ENCODE assay signal across 7 cellular contexts in genomic region chr17:20695871-20696270, GRCh38.
DNase-seq lines count a peak whose midpoint lies in the region; FAIRE-seq and TF ChIP-seq lines count a peak whose summit lies in the region.
"Not testable (repeated sequence)": the region's sequence is repeated elsewhere in the genome, so short reads cannot be mapped to it uniquely, and the experiment has no call there.

No MANE protein-coding gene starts in this region.

- not testable (repeated sequence) for H3K27me3 ChIP-seq in bronchial epithelial cell (ENCODE audit: control insufficient read depth, insufficient read depth, low read length); smooth muscle cell (ENCODE audit: low read depth)

- intact Hi-C loops in activated CD4-positive, alpha-beta T cell treated with anti-CD3 and anti-CD28 coated beads, Interleukin-2, amount 10 ng/mL, durations not matched to agents 24 days and 14 days (cut with micrococcal nuclease), result not testable (repeated sequence)

- not testable (repeated sequence) for H3K9me3 ChIP-seq in smooth muscle cell (replicated peaks; ENCODE audit: low read depth)

- not testable (repeated sequence) for H3K4me1 ChIP-seq in smooth muscle cell (ENCODE audit: low read depth)

- H3K27ac Mint-ChIP-seq in activated CD4-positive, alpha-beta T cell treated with anti-CD3 and anti-CD28 coated beads, Interleukin-2, amount 10 ng/mL, durations not matched to agents 24 days and 14 days, result not testable (repeated sequence)
- peak overlapping the region; percentile 46 for H3K27ac Mint-ChIP-seq in activated naive CD8-positive, alpha-beta T cell
- H3K27ac Mint-ChIP-seq in mesothelial cell of epicardium, result peak overlapping the region; percentile 79

- H3K79me2 ChIP-seq in smooth muscle cell (ENCODE audit: low read depth), result not testable (repeated sequence)

- not testable (repeated sequence) for TF ChIP-seq CTCF in bronchial epithelial cell (IDR thresholded peaks at IDR 0.05; ENCODE audit: insufficient read depth, low read length, severe bottlenecking); fibroblast of pulmonary artery (IDR thresholded peaks at IDR 0.05; ENCODE audit: low read length, missing control alignments); mesothelial cell of epicardium (IDR thresholded peaks at IDR 0.05; ENCODE audit: unreplicated experiment); smooth muscle cell (IDR thresholded peaks at IDR 0.05; ENCODE audit: borderline replicate concordance, insufficient read depth, poor library complexity, severe bottlenecking)

- H3F3A ChIP-seq in smooth muscle cell (ENCODE audit: low read depth), result not testable (repeated sequence)

- H4K20me1 ChIP-seq in smooth muscle cell (ENCODE audit: low read depth), result not testable (repeated sequence)

- H3K4me3 ChIP-seq in bronchial epithelial cell (ENCODE audit: low read depth, low read length); fibroblast of pulmonary artery (replicated peaks; ENCODE audit: low read depth, low read length); smooth muscle cell: not testable (repeated sequence)

- FAIRE-seq in bronchial epithelial cell (lab: Jason Lieb, UNC), result peak; percentile 87

- peak overlapping the region; percentile 3 for H3K27ac ChIP-seq in smooth muscle cell (ENCODE audit: low read depth)

- not testable (repeated sequence) for H3K4me3 Mint-ChIP-seq in activated CD4-positive, alpha-beta T cell treated with anti-CD3 and anti-CD28 coated beads, Interleukin-2, amount 10 ng/mL, durations not matched to agents 24 days and 14 days; activated naive CD8-positive, alpha-beta T cell; mesothelial cell of epicardium

- not testable (repeated sequence) for H3K27me3 Mint-ChIP-seq in activated CD4-positive, alpha-beta T cell treated with anti-CD3 and anti-CD28 coated beads, Interleukin-2, amount 10 ng/mL, durations not matched to agents 24 days and 14 days; activated naive CD8-positive, alpha-beta T cell; mesothelial cell of epicardium (ENCODE audit: low read depth)

- 75% methylated on average over 1 of the region's 1 CpG for WGBS in smooth muscle cell (ENCODE audit: low lambda C conversion rate)

- peak overlapping the region; percentile 42 for H3K4me2 ChIP-seq in smooth muscle cell

- H3K4me1 Mint-ChIP-seq in activated CD4-positive, alpha-beta T cell treated with anti-CD3 and anti-CD28 coated beads, Interleukin-2, amount 10 ng/mL, durations not matched to agents 24 days and 14 days, result peaks cover 27% of the 10 kb centered on the region
- peaks cover 37% of the 10 kb centered on the region for H3K4me1 Mint-ChIP-seq in activated naive CD8-positive, alpha-beta T cell (ENCODE audit: low read depth)
- peaks cover 21% of the 10 kb centered on the region for H3K4me1 Mint-ChIP-seq in mesothelial cell of epicardium

- H3K9me3 Mint-ChIP-seq in activated CD4-positive, alpha-beta T cell treated with anti-CD3 and anti-CD28 coated beads, Interleukin-2, amount 10 ng/mL, durations not matched to agents 24 days and 14 days; activated naive CD8-positive, alpha-beta T cell (ENCODE audit: low read depth); mesothelial cell of epicardium: not testable (repeated sequence)

- DNase-seq in RPMI8226 (peak; percentile 28), bronchial epithelial cell (ENCODE audit: low read depth) (peak; percentile 73), fibroblast of pulmonary artery (ENCODE audit: low read depth) (peak; percentile 3)
- peak; percentile 62 for DNase-seq in activated CD4-positive, alpha-beta T cell treated with anti-CD3 and anti-CD28 coated beads, Interleukin-2, amount 10 ng/mL, durations not matched to agents 24 days and 14 days
- not testable (repeated sequence) for DNase-seq in mesothelial cell of epicardium (ENCODE audit: low spot score in 2 of 2, unreplicated experiment in 2 of 2); smooth muscle cell (lab: John Stamatoyannopoulos, UW; ENCODE audit: unreplicated experiment)

- not testable (repeated sequence) for H2AFZ ChIP-seq in smooth muscle cell (ENCODE audit: low read depth)

- not testable (repeated sequence) for H3K36me3 ChIP-seq in bronchial epithelial cell (ENCODE audit: control insufficient read depth, insufficient read depth, low read length); smooth muscle cell (ENCODE audit: low read depth)

- not testable (repeated sequence) for H3K9ac ChIP-seq in smooth muscle cell (ENCODE audit: low read depth)

- H3K36me3 Mint-ChIP-seq in activated CD4-positive, alpha-beta T cell treated with anti-CD3 and anti-CD28 coated beads, Interleukin-2, amount 10 ng/mL, durations not matched to agents 24 days and 14 days (ENCODE audit: low read depth); activated naive CD8-positive, alpha-beta T cell; mesothelial cell of epicardium: not testable (repeated sequence)
